8 cellular contexts compared by ENCODE assay signal in genomic region chr14:55333785-55334485, GRCh38.
DNase-seq lines count a peak whose midpoint lies in the region; ATAC-seq and TF ChIP-seq lines count a peak whose summit lies in the region.

No MANE protein-coding gene starts in this region.

- H3K27me3 ChIP-seq in Caco-2 (replicated peaks; ENCODE audit: control insufficient read depth, insufficient read depth, low read length), result no peaks in the 10 kb centered on the region

- H3K4me3 ChIP-seq in Caco-2 (ENCODE audit: low read depth, low read length), result no peak overlapping the region

- no peaks in the 10 kb centered on the region for H3K36me3 Mint-ChIP-seq in Caco-2 (ENCODE audit: insufficient read depth, unreplicated experiment)
- peaks cover 2% of the 10 kb centered on the region for H3K36me3 Mint-ChIP-seq in T-helper 17 cell (ENCODE audit: low read depth)

- peak overlapping the region; percentile 77 for H3K27ac Mint-ChIP-seq in Caco-2 (ENCODE audit: unreplicated experiment)
- peak overlapping the region; percentile 99 for H3K27ac Mint-ChIP-seq in T-helper 17 cell

- ATAC-seq in GM21717 (IDR thresholded peaks at IDR 0.05; ENCODE audit: unreplicated experiment), result peak; percentile 56
- peak; percentile 33 for ATAC-seq in T-helper 17 cell
- peak; percentile 38 for ATAC-seq in left colon

- no peaks in the 10 kb centered on the region for H3K36me3 ChIP-seq in Caco-2 (ENCODE audit: control insufficient read depth, insufficient read depth, low read length)

- H3K9me3 ChIP-seq in Caco-2, result no peaks in the 10 kb centered on the region
- no peaks in the 10 kb centered on the region for H3K9me3 ChIP-seq in T-helper 17 cell (ENCODE audit: control insufficient read depth, low read length, poor library complexity, severe bottlenecking)

- CTCF ChIA-PET in Caco-2 (lab: Charles Lee), result interaction anchor here (0.5 to 1.4 kb wide), 2 partner anchors 17 to 244 kb away, joined by 4 to 6 read pairs; no protein-coding TSS in a partner anchor

- H3K9me3 Mint-ChIP-seq in Caco-2 (ENCODE audit: unreplicated experiment), result no peaks in the 10 kb centered on the region

- no peak for TF ChIP-seq CTCF in Caco-2 (IDR thresholded peaks at IDR 0.05; ENCODE audit: insufficient read depth in 1 of 2, low read depth in 1 of 2, low read length in 1 of 2, severe bottlenecking in 1 of 2, unreplicated experiment in 1 of 2)

- no peak overlapping the region for H3K4me3 Mint-ChIP-seq in Caco-2 (ENCODE audit: unreplicated experiment)
- peak overlapping the region; percentile 98 for H3K4me3 Mint-ChIP-seq in T-helper 17 cell

- no TSS peak for BruUV-seq in Caco-2 (replicated peaks; lab: Mats Ljungman, UMichigan)

- peaks cover 23% of the 10 kb centered on the region for H3K4me1 ChIP-seq in Caco-2

- DNase-seq in Caco-2 (no peak), T-helper 17 cell (no peak), left colon (no peak), activated gamma-delta T cell treated with Interleukin-2 at 50 U/mL for 16 hours (no peak), GF-D8 (lab: John Stamatoyannopoulos, UW) (no peak), NCI-H1694 (lab: John Stamatoyannopoulos, UW) (no peak)
- no peak for DNase-seq in stimulated activated CD4-positive, alpha-beta T cell treated with anti-CD3 and anti-CD28 coated beads, Interleukin-15, amount 100 ng/mL, for 24 hours

- H3K27me3 Mint-ChIP-seq in Caco-2 (ENCODE audit: insufficient read depth, unreplicated experiment), result no peaks in the 10 kb centered on the region
- H3K27me3 Mint-ChIP-seq in T-helper 17 cell, result no peaks in the 10 kb centered on the region

- POLR2A ChIA-PET in Caco-2 (lab: Charles Lee), result interaction anchor here (0.7 to 1.0 kb wide), 2 partner anchors 17 to 30 kb away, joined by 3 to 6 read pairs; no protein-coding TSS in a partner anchor

- H3K4me1 Mint-ChIP-seq in Caco-2 (ENCODE audit: low read depth, unreplicated experiment) (peaks cover 38% of the 10 kb centered on the region), T-helper 17 cell (peaks cover 56% of the 10 kb centered on the region)

- intact Hi-C loops in Caco-2 (cut with micrococcal nuclease; ENCODE audit: unreplicated experiment), result no loop called here
- intact Hi-C loops in left colon (cut with DNase I, micrococcal nuclease), result no loop called here
